Comparison of ENCODE assay signal across 21 cellular contexts in genomic region chr5:150116667-150117395, GRCh38. TPM values are rescaled to one million over a fixed set of nuclear protein-coding genes. Genes with fewer than 3 reads are reported as not detected.
A peak's percentile ranks its signal among the peaks of the same experiment; 100 is the strongest.
DNase-seq lines count a peak whose midpoint lies in the region; ATAC-seq, FAIRE-seq and TF ChIP-seq lines count a peak whose summit lies in the region.
"Had no signal": no experiment of that assay in that cellular context is flagged by ENCODE, and none has a peak within 500 bp of the region (broad histone marks: within the 10 kb centered on the region; RNA-seq: fewer than 3 reads in every experiment).

No MANE protein-coding gene starts in this region.

- no peak for TF ChIP-seq EP300 in stomach (IDR thresholded peaks at IDR 0.05)

- no peaks in the 10 kb centered on the region for H3K9me3 ChIP-seq in stomach
- H3K9me3 ChIP-seq: A549, esophagus muscularis mucosa had no signal

- H3K4me3 ChIP-seq in fibroblast of mammary gland (ENCODE audit: control insufficient read depth, low read depth, low read length), result no peak overlapping the region
- H3K4me3 ChIP-seq in stomach, result no peak overlapping the region
- H3K4me3 ChIP-seq: A549, esophagus muscularis mucosa, hepatocyte had no signal

- no peak for TF ChIP-seq POLR2A in stomach (IDR thresholded peaks at IDR 0.05)

- FAIRE-seq in HTR-8/SVneo (lab: Jason Lieb, UNC), result no peak
- FAIRE-seq: A549 had no signal

- WGBS in stomach, 5 donors, result 83 to 89% (median 88%) methylated on average over 10 of the region's 10 CpGs

- intact Hi-C loops in stomach (cut with DNase I; ENCODE audit: low total_unique reads), result no loop called here

- ATAC-seq in GM18517 (IDR thresholded peaks at IDR 0.05; ENCODE audit: unreplicated experiment), result no peak
- ATAC-seq: A549, left colon had no signal

- TF ChIP-seq CTCF in RWPE1 (conservative IDR thresholded peaks at IDR 0.05; ENCODE audit: low read depth), result no peak
- no peak for TF ChIP-seq CTCF in fibroblast of mammary gland (conservative IDR thresholded peaks at IDR 0.05; ENCODE audit: control insufficient read depth, insufficient read depth, low read depth, low read length)
- no peak for TF ChIP-seq CTCF in stomach (IDR thresholded peaks at IDR 0.05)

- H3K36me3 ChIP-seq in stomach, result peaks cover 8 to 64% (median 58%) of the 10 kb centered on the region in 4 donors

- no peak overlapping the region for H3K27ac ChIP-seq in RWPE1
- no peak overlapping the region for H3K27ac ChIP-seq in stomach
- H3K27ac ChIP-seq: A549, esophagus muscularis mucosa, hepatocyte had no signal

- POLR2A ChIA-PET in RWPE1 (lab: Yijun Ruan, JAX; ENCODE audit: low non-redundant PET), result no interaction called here

- peak; percentile 40 for DNase-seq in activated CD8-positive, alpha-beta memory T cell treated with anti-CD3 and anti-CD28 coated beads, Interleukin-2, amount 50 U/mL, for 48 hours
- DNase-seq in activated CD8-positive, alpha-beta memory T cell treated with anti-CD3 and anti-CD28 coated beads, Interleukin-2, amount 50 U/mL, for 4 hours, result no peak
- DNase-seq in RWPE1 (ENCODE audit: low spot score), result peak; percentile 67
- peak; percentile 20 for DNase-seq in fibroblast of mammary gland (ENCODE audit: low read depth)
- DNase-seq in stomach, result peak; percentile 24
- no peak for DNase-seq in HTR-8/SVneo (ENCODE audit: insufficient read length, low spot score)
- no peak for DNase-seq in stimulated activated CD4-positive, alpha-beta T cell treated with anti-CD3 and anti-CD28 coated beads, Interleukin-2, amount 100 ng/mL, for 48 hours
- DNase-seq: activated CD4-positive, alpha-beta memory T cell treated with anti-CD3 and anti-CD28 coated beads, Interleukin-2, amount 10 ng/mL, durations not matched to agents 7 days and 5 days; GDM1; MM.1S; NCI-H2081 treated with DMSO at 0.1 percent for 48 hours; T-helper 9 cell had no signal

- CTCF ChIA-PET in RWPE1 (lab: Yijun Ruan, JAX), result interaction anchor here (0.6 to 1.6 kb wide), 3 partner anchors 13 to 1379 kb away, joined by 3 read pairs; no protein-coding TSS in a partner anchor

- peaks cover 0 to 19% (median 7%) of the 10 kb centered on the region in 4 donors for H3K4me1 ChIP-seq in stomach

- H3K27me3 ChIP-seq in stomach, result no peaks in the 10 kb centered on the region
- H3K27me3 ChIP-seq: esophagus muscularis mucosa, hepatocyte had no signal

RNA-seq across cellular contexts. Expression of gene CSF1R, which starts 30.5 kb away (rescaled TPM):
- total RNA-seq in stomach, result 100 to 1,000 TPM in 1 of 5 donors, 10 to 100 TPM in 4; 17.8 to 235 (median 34.9) TPM
- 10 to 100 TPM in 1 of 3 donors, 1 to 10 TPM in 2; 3.0 to 10.2 (median 8.5) TPM for polyA plus RNA-seq in stomach
- total RNA-seq: HT-29 had no signal

RNA-seq across cellular contexts. Expression of gene PDGFRB, which starts 38.8 kb away (rescaled TPM):
- total RNA-seq in stomach, result 10 to 100 TPM; 16.5 to 71.2 (median 53.1) TPM
- polyA plus RNA-seq in stomach, result 1 to 10 TPM; 4.7 to 9.1 (median 6.9) TPM
- total RNA-seq: CD4-positive, alpha-beta memory T cell had no signal
- polyA plus RNA-seq: CD4-positive, alpha-beta memory T cell had no signal

RNA-seq across cellular contexts. Expression of gene CDX1, which starts 49.7 kb away (rescaled TPM):
- 100 to 1,000 TPM in 1 of 5 donors, 1 to 10 TPM in 1, not detected in 3; 2.0 to 472 TPM for total RNA-seq in stomach
- under 1 TPM in 1 of 3 donors, not detected in 2; 0.31 TPM for polyA plus RNA-seq in stomach
- total RNA-seq: activated CD4-positive, alpha-beta memory T cell treated with anti-CD3 and anti-CD28 coated beads, Interleukin-2, amount 10 ng/mL, durations not matched to agents 7 days and 5 days; activated T-helper 2 cell treated with anti-CD3 and anti-CD28 coated beads, Interferon-gamma antibody, Interleukin-2, Interleukin-4, amounts not matched to agents 10 μg/mL and 5 μg/mL and 100 μg/mL, durations not matched to agents 14 hours and 24 hours and 36 hours; aorta; CD4-positive, alpha-beta memory T cell had no signal
- polyA plus RNA-seq: A549; CD4-positive, alpha-beta memory T cell had no signal

Comparison
In these comparisons a context has a peak if more than half of its experiments do, and no peak if none do; other contexts are left out.
1. DNase-seq: peak in activated CD8-positive, alpha-beta memory T cell treated with anti-CD3 and anti-CD28 coated beads, Interleukin-2, amount 50 U/mL, for 48 hours (single experiment), RWPE1 (single experiment), fibroblast of mammary gland (single experiment) and stomach (single experiment); none in activated CD8-positive, alpha-beta memory T cell treated with anti-CD3 and anti-CD28 coated beads, Interleukin-2, amount 50 U/mL, for 4 hours (single experiment), HTR-8/SVneo (single experiment) and stimulated activated CD4-positive, alpha-beta T cell treated with anti-CD3 and anti-CD28 coated beads, Interleukin-2, amount 100 ng/mL, for 48 hours (0 of 2).